Comparison of ENCODE assay signal across 18 cellular contexts in the genomic region with DNA sequence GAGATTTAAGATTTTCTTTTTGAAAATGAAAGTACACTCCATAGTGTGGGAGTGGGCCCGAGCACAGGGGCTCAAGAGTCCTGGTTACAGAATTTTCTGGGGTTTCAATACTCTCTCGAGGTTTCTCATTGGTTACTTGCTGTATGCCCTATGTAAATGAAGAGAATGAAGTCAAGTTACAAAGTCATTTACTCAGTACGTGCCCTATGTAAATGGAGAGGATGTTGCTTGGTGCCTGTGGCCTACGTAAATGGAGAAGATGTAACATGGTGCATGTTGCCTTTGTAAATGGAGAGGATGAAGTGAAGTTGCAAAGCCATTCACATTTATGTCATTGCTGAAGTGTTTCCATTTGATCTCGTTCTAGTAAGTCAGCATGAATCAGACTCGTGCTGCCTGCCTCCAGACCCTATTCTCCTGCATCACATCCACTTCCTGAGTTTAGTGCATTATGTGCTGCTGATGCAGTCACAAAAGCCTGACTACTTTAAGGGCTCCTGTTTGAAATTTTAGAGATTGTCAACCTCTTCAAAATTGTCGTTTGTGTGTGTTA.
A peak's percentile ranks its signal among the peaks of the same experiment; 100 is the strongest.
DNase-seq lines count a peak whose midpoint lies in the region; ATAC-seq and TF ChIP-seq lines count a peak whose summit lies in the region.
"Had no signal": no experiment of that assay in that cellular context is flagged by ENCODE, and none has a peak within 500 bp of the region (broad histone marks: within the 10 kb centered on the region; RNA-seq: fewer than 3 reads in every experiment).

No MANE protein-coding gene starts in this region.

- H4K20me1 ChIP-seq in PC-9 (ENCODE audit: insufficient read depth), result no peaks in the 10 kb centered on the region

- no peaks in the 10 kb centered on the region for H3F3A ChIP-seq in PC-9 (ENCODE audit: insufficient read depth, low read depth)

- intact Hi-C loops in PC-9 (cut with micrococcal nuclease; ENCODE audit: unreplicated experiment), result no loop called here
- intact Hi-C loops in activated CD4-positive, alpha-beta memory T cell treated with anti-CD3 and anti-CD28 coated beads for 36 hours (cut with micrococcal nuclease), result no loop called here

- H3K36me3 Mint-ChIP-seq in activated CD4-positive, alpha-beta memory T cell treated with anti-CD3 and anti-CD28 coated beads for 36 hours, result no peaks in the 10 kb centered on the region
- H3K36me3 Mint-ChIP-seq: stimulated activated effector memory CD8-positive, alpha-beta T cell treated with anti-CD3 and anti-CD28 coated beads, Interleukin-12 subunit alpha, Interleukin-12 subunit beta, amount 100 ng/mL, for 72 hours; type B pancreatic cell had no signal

- TF ChIP-seq CTCF in PC-9 (conservative IDR thresholded peaks at IDR 0.05) (no peak), fibroblast of mammary gland (conservative IDR thresholded peaks at IDR 0.05; ENCODE audit: control insufficient read depth, insufficient read depth, low read depth, low read length) (no peak)

- peak overlapping the region; percentile 55 for H2AFZ ChIP-seq in PC-9

- no peaks in the 10 kb centered on the region for H3K9me3 ChIP-seq in PC-9 (ENCODE audit: insufficient read depth, low read depth)
- H3K9me3 ChIP-seq: gastroesophageal sphincter had no signal

- no peaks in the 10 kb centered on the region for H3K4me1 Mint-ChIP-seq in activated CD4-positive, alpha-beta memory T cell treated with anti-CD3 and anti-CD28 coated beads for 36 hours (ENCODE audit: low read depth)
- H3K4me1 Mint-ChIP-seq: stimulated activated effector memory CD8-positive, alpha-beta T cell treated with anti-CD3 and anti-CD28 coated beads, Interleukin-12 subunit alpha, Interleukin-12 subunit beta, amount 100 ng/mL, for 72 hours had no signal

- H3K9me2 ChIP-seq in PC-9 (ENCODE audit: insufficient read depth), result no peaks in the 10 kb centered on the region

- H3K4me3 Mint-ChIP-seq in activated CD4-positive, alpha-beta memory T cell treated with anti-CD3 and anti-CD28 coated beads for 36 hours, result no peak overlapping the region
- H3K4me3 Mint-ChIP-seq: stimulated activated effector memory CD8-positive, alpha-beta T cell treated with anti-CD3 and anti-CD28 coated beads, Interleukin-12 subunit alpha, Interleukin-12 subunit beta, amount 100 ng/mL, for 72 hours; type B pancreatic cell had no signal

- H3K4me3 ChIP-seq in PC-9, result peak overlapping the region; percentile 25; the same call in 1 of the 2 replicates
- no peak overlapping the region for H3K4me3 ChIP-seq in fibroblast of mammary gland (ENCODE audit: control insufficient read depth, low read depth, low read length)
- H3K4me3 ChIP-seq: gastroesophageal sphincter had no signal

- H3K4me1 ChIP-seq in PC-9 (replicated peaks; ENCODE audit: insufficient read depth), result no peaks in the 10 kb centered on the region
- H3K4me1 ChIP-seq: gastroesophageal sphincter had no signal

- no peaks in the 10 kb centered on the region for H3K36me3 ChIP-seq in PC-9 (ENCODE audit: low read depth)
- H3K36me3 ChIP-seq: gastroesophageal sphincter had no signal

- H3K27ac Mint-ChIP-seq in activated CD4-positive, alpha-beta memory T cell treated with anti-CD3 and anti-CD28 coated beads for 36 hours, result no peak overlapping the region
- H3K27ac Mint-ChIP-seq: stimulated activated effector memory CD8-positive, alpha-beta T cell treated with anti-CD3 and anti-CD28 coated beads, Interleukin-12 subunit alpha, Interleukin-12 subunit beta, amount 100 ng/mL, for 72 hours; type B pancreatic cell had no signal

- no peak overlapping the region for H3K27ac ChIP-seq in PC-9
- H3K27ac ChIP-seq: gastroesophageal sphincter had no signal

- ATAC-seq in HG03432 (IDR thresholded peaks at IDR 0.05; ENCODE audit: unreplicated experiment) (peak; percentile 63), HG03342 (IDR thresholded peaks at IDR 0.05; ENCODE audit: unreplicated experiment) (no peak)
- ATAC-seq: gastroesophageal sphincter; HCT116; stimulated activated effector memory CD8-positive, alpha-beta T cell treated with anti-CD3 and anti-CD28 coated beads, Interleukin-12 subunit alpha, Interleukin-12 subunit beta, amount 100 ng/mL, for 72 hours had no signal

- BruUV-seq in PC-9 (replicated peaks; lab: Mats Ljungman, UMichigan), result no TSS peak

- DNase-seq in DMS153 treated with DMSO at 0.1 percent for 48 hours (lab: John Stamatoyannopoulos, UW; ENCODE audit: unreplicated experiment) (peak; percentile 53), PC-9 (no peak), fibroblast of mammary gland (ENCODE audit: low read depth) (peak; percentile 30), activated T-cell treated with anti-CD3 and anti-CD28 coated beads for 4 hours (no peak), NCI-H2081 (lab: John Stamatoyannopoulos, UW) (no peak)
- DNase-seq in activated CD4-positive, alpha-beta memory T cell treated with anti-CD3 and anti-CD28 coated beads for 36 hours, result no peak
- DNase-seq: activated CD4-positive, alpha-beta T cell treated with anti-CD3 and anti-CD28 coated beads, Interleukin-2, amount 50 U/mL, for 1 hour; KG1; midbrain; NCI-H1694; NCI-H82; occipital lobe had no signal

- H3K79me2 ChIP-seq in PC-9 (ENCODE audit: low read depth), result no peaks in the 10 kb centered on the region

- H3K9me3 Mint-ChIP-seq in activated CD4-positive, alpha-beta memory T cell treated with anti-CD3 and anti-CD28 coated beads for 36 hours, result no peaks in the 10 kb centered on the region
- H3K9me3 Mint-ChIP-seq: stimulated activated effector memory CD8-positive, alpha-beta T cell treated with anti-CD3 and anti-CD28 coated beads, Interleukin-12 subunit alpha, Interleukin-12 subunit beta, amount 100 ng/mL, for 72 hours; type B pancreatic cell had no signal

- no peaks in the 10 kb centered on the region for H3K27me3 ChIP-seq in PC-9 (ENCODE audit: insufficient read depth, low read depth)
- H3K27me3 ChIP-seq: gastroesophageal sphincter had no signal

- POLR2A ChIA-PET in PC-9 (lab: Charles Lee; ENCODE audit: unreplicated experiment), result no interaction called here
- POLR2A ChIA-PET in activated CD4-positive, alpha-beta memory T cell treated with anti-CD3 and anti-CD28 coated beads for 36 hours (lab: Charles Lee), result no interaction called here

- H3K4me2 ChIP-seq in PC-9, result peak overlapping the region; percentile 50

- H3K27me3 Mint-ChIP-seq in activated CD4-positive, alpha-beta memory T cell treated with anti-CD3 and anti-CD28 coated beads for 36 hours, result no peaks in the 10 kb centered on the region
- H3K27me3 Mint-ChIP-seq: type B pancreatic cell had no signal

- CTCF ChIA-PET in PC-9 (lab: Charles Lee), result no interaction called here
- CTCF ChIA-PET in activated CD4-positive, alpha-beta memory T cell treated with anti-CD3 and anti-CD28 coated beads for 36 hours (lab: Charles Lee), result no interaction called here

Comparison
In these comparisons a context has a peak if more than half of its experiments do, and no peak if none do; other contexts are left out.
1. DNase-seq: peak in DMS153 treated with DMSO at 0.1 percent for 48 hours (single experiment) and fibroblast of mammary gland (single experiment); none in PC-9 (0 of 2), activated T-cell treated with anti-CD3 and anti-CD28 coated beads for 4 hours (single experiment), NCI-H2081 (0 of 2) and activated CD4-positive, alpha-beta memory T cell treated with anti-CD3 and anti-CD28 coated beads for 36 hours (single experiment).